7 cellular contexts compared by ENCODE assay signal in genomic region chr12:54378791-54379400, GRCh38.
DNase-seq lines count a peak whose midpoint lies in the region; TF ChIP-seq lines count a peak whose summit lies in the region.

No MANE protein-coding gene starts in this region.

- in situ Hi-C loops in astrocyte of the cerebellum (cut with HindIII; ENCODE audit: low sequenced_read_pairs), result no loop called here

- H3K4me1 ChIP-seq in iPS-18a (ENCODE audit: control insufficient read depth, low read depth, low read length), result peaks cover 12% of the 10 kb centered on the region

- H3K36me3 ChIP-seq in iPS-18a (ENCODE audit: control insufficient read depth, low read depth, low read length), result no peaks in the 10 kb centered on the region

- peak overlapping the region; percentile 50 for H3K4me3 ChIP-seq in astrocyte of the cerebellum (ENCODE audit: low read depth, low read length)
- H3K4me3 ChIP-seq in iPS-18a (ENCODE audit: low read length), result peak overlapping the region; percentile 49
- H3K4me3 ChIP-seq in skin epidermis, result peak overlapping the region in 6 of 7 experiments; percentile 15 to 47 (median 22)

- DNase-seq in ELF-1 (ENCODE audit: low read depth, low spot score) (peak; percentile 82), NCI-H1092 (lab: John Stamatoyannopoulos, UW) (peak; percentile 66), astrocyte of the cerebellum (ENCODE audit: low read depth) (no peak), dedifferentiated amniotic fluid mesenchymal stem cell (ENCODE audit: extremely low spot score) (no peak), NCI-H1048 (lab: John Stamatoyannopoulos, UW) (no peak)

- H3K27ac ChIP-seq in iPS-18a (ENCODE audit: low read length) (no peak overlapping the region), skin epidermis (peak overlapping the region in 10 of 21 experiments; percentile 3 to 93 (median 81))

- no peaks in the 10 kb centered on the region for H3K27me3 ChIP-seq in iPS-18a (ENCODE audit: control insufficient read depth, insufficient read depth, low read length)

- no peak overlapping the region for H3K9ac ChIP-seq in iPS-18a (ENCODE audit: low read length)

- no peaks in the 10 kb centered on the region for H3K9me3 ChIP-seq in iPS-18a (ENCODE audit: control insufficient read depth, low read depth, low read length)

- no peak for TF ChIP-seq CTCF in astrocyte of the cerebellum (IDR thresholded peaks at IDR 0.05; ENCODE audit: low read depth, low read length, missing control alignments)

Comparison
In these comparisons a context has a peak if more than half of its experiments do, and no peak if none do; other contexts are left out.
1. DNase-seq: peak in ELF-1 (single experiment) and NCI-H1092 (single experiment); none in astrocyte of the cerebellum (single experiment), dedifferentiated amniotic fluid mesenchymal stem cell (single experiment) and NCI-H1048 (single experiment).
2. Peak in every context shown above with its lines, with median percentiles within 50 percentile points of each other: H3K4me3 ChIP-seq.